In genomic region chr11:62573592-62574362, GRCh38 we compare ENCODE assay signal across 8 cellular contexts. TPM values are rescaled to one million over a fixed set of nuclear protein-coding genes. Genes with fewer than 3 reads are reported as not detected.
A peak's percentile ranks its signal among the peaks of the same experiment; 100 is the strongest.
DNase-seq lines count a peak whose midpoint lies in the region; ATAC-seq and TF ChIP-seq lines count a peak whose summit lies in the region.

A gene with protein sequence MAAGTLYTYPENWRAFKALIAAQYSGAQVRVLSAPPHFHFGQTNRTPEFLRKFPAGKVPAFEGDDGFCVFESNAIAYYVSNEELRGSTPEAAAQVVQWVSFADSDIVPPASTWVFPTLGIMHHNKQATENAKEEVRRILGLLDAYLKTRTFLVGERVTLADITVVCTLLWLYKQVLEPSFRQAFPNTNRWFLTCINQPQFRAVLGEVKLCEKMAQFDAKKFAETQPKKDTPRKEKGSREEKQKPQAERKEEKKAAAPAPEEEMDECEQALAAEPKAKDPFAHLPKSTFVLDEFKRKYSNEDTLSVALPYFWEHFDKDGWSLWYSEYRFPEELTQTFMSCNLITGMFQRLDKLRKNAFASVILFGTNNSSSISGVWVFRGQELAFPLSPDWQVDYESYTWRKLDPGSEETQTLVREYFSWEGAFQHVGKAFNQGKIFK (minus strand): TSS chr11:62573891. CDS start chr11:62573842, 49 bp downstream.

- H3K9me3 ChIP-seq in BLaER1 treated with 17β-estradiol and CSF1 and Interleukin-3, amounts not matched to agents 10 nM and 100 nM (replicated peaks in 1 of 11) = no peaks in the 10 kb centered on the region
- no peaks in the 10 kb centered on the region for H3K9me3 ChIP-seq in left lung

- no peaks in the 10 kb centered on the region for H3K27me3 ChIP-seq in BLaER1 treated with 17β-estradiol and CSF1 and Interleukin-3, amounts not matched to agents 10 nM and 100 nM
- no peaks in the 10 kb centered on the region for H3K27me3 ChIP-seq in left lung

- no peak for TF ChIP-seq CTCF in left lung (IDR thresholded peaks at IDR 0.05)

- peaks cover 44 to 72% (median 58%) of the 10 kb centered on the region in 10 experiments for H3K4me1 ChIP-seq in BLaER1 treated with 17β-estradiol and CSF1 and Interleukin-3, amounts not matched to agents 10 nM and 100 nM
- peaks cover 18 to 76% of the 10 kb centered on the region in 2 donors for H3K4me1 ChIP-seq in left lung

- peaks cover 69 to 82% (median 75%) of the 10 kb centered on the region in 11 experiments for H3K36me3 ChIP-seq in BLaER1 treated with 17β-estradiol and CSF1 and Interleukin-3, amounts not matched to agents 10 nM and 100 nM
- peaks cover 5 to 64% of the 10 kb centered on the region in 2 donors for H3K36me3 ChIP-seq in left lung

- peak within 1 kb of the TSS; percentile 80 to 94 (median 90) for H3K27ac ChIP-seq in BLaER1 treated with 17β-estradiol and CSF1 and Interleukin-3, amounts not matched to agents 10 nM and 100 nM
- H3K27ac ChIP-seq in left lung = peak within 1 kb of the TSS; percentile 88 to 95

- ATAC-seq in GM19351 (IDR thresholded peaks at IDR 0.05; ENCODE audit: unreplicated experiment) (peak; percentile 84), HG03521 (IDR thresholded peaks at IDR 0.05; ENCODE audit: unreplicated experiment) (peak; percentile 89), left lung (peak; percentile 97)

- DNase-seq in NCI-H748 (lab: John Stamatoyannopoulos, UW; ENCODE audit: unreplicated experiment) = peak; percentile 99
- peak; percentile 97 for DNase-seq in activated CD4-positive, alpha-beta T cell treated with anti-CD3 and anti-CD28 coated beads, Interleukin-2, amount 50 U/mL, for 1 hour
- DNase-seq in dedifferentiated amniotic fluid mesenchymal stem cell (ENCODE audit: extremely low spot score) = peak; percentile 100
- peak; percentile 98 to 99 for DNase-seq in left lung
- DNase-seq in stimulated activated CD4-positive, alpha-beta T cell treated with anti-CD3 and anti-CD28 coated beads, Interleukin-2, amount 100 ng/mL, for 48 hours = peak; percentile 94

- intact Hi-C loops in left lung (cut with DNase I) = no loop called here

- H3K9ac ChIP-seq in BLaER1 treated with 17β-estradiol and CSF1 and Interleukin-3, amounts not matched to agents 10 nM and 100 nM = peak within 1 kb of the TSS; percentile 92 to 98 (median 95)

- H3K4me2 ChIP-seq in BLaER1 treated with 17β-estradiol and CSF1 and Interleukin-3, amounts not matched to agents 10 nM and 100 nM = peak within 1 kb of the TSS; percentile 92 to 99 (median 97)

- H4K20me1 ChIP-seq in BLaER1 treated with 17β-estradiol and CSF1 and Interleukin-3, amounts not matched to agents 10 nM and 100 nM = peaks cover 37 to 47% (median 42%) of the 10 kb centered on the region in 11 experiments; a peak in 21 of 22 replicates

- H3K4me3 ChIP-seq in BLaER1 treated with 17β-estradiol and CSF1 and Interleukin-3, amounts not matched to agents 10 nM and 100 nM = peak within 1 kb of the TSS; percentile 82 to 100 (median 94)
- H3K4me3 ChIP-seq in left lung = peak within 1 kb of the TSS; percentile 68 to 77

RNA-seq across cellular contexts. Expression of the gene that starts here (rescaled TPM):
- 1,000 to 10,000 TPM in 1 of 2 donors, 100 to 1,000 TPM in 1; 973 to 1,076 TPM for total RNA-seq in left lung

Comparison
In these comparisons a context has a peak if more than half of its experiments do, and no peak if none do; other contexts are left out.
1. Peak in every context shown above with its lines: DNase-seq, ATAC-seq, H3K4me3 ChIP-seq and H3K27ac ChIP-seq.